ENCODE assay signal across 22 cellular contexts in the genomic region with DNA sequence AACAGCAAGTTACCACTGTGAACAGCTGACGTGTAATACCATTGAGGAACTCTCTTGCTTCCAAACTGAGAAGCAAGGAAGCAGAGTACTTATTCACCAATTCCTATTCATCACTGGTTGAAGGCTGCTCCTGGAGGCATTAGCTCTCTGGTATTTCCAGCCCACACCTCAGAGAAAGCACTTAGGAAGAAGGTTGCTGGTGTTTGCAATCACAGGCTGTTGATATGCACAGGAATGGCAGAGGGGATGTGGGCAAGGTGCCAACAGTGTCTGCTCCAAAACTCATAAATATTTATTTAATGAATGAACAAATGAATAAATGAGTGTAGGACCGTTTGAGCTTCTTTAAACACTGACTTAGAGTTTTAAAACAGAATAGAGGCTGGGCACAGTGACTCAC. TPM values are rescaled to one million over a fixed set of nuclear protein-coding genes. Genes with fewer than 3 reads are reported as not detected.
DNase-seq lines count a peak whose midpoint lies in the region; ATAC-seq, FAIRE-seq and TF ChIP-seq lines count a peak whose summit lies in the region.
"Had no signal": no experiment of that assay in that cellular context is flagged by ENCODE, and none has a peak within 500 bp of the region (broad histone marks: within the 10 kb centered on the region; RNA-seq: fewer than 3 reads in every experiment).

No MANE protein-coding gene starts in this region.

- no peaks in the 10 kb centered on the region for H3K79me1 ChIP-seq in IMR-90 (ENCODE audit: low read depth in 1 of 2, low read length in 2 of 2)

- peak overlapping the region; percentile 37; the same call in 1 of the 2 replicates for H3K18ac ChIP-seq in IMR-90 (ENCODE audit: low read depth, low read length)

- H4K5ac ChIP-seq in IMR-90 (ENCODE audit: low read depth, low read length) = no peak overlapping the region

- no peaks in the 10 kb centered on the region for H3K9me1 ChIP-seq in IMR-90 (ENCODE audit: insufficient read depth, low read length)

- no peaks in the 10 kb centered on the region for H4K20me1 ChIP-seq in IMR-90 (ENCODE audit: insufficient read depth, low read length)

- TF ChIP-seq CTCF in AG04450 (IDR thresholded peaks at IDR 0.05; ENCODE audit: low read depth, low read length) (no peak), IMR-90 (conservative IDR thresholded peaks at IDR 0.05; ENCODE audit: low read depth, low read length) (no peak), body of pancreas (IDR thresholded peaks at IDR 0.05) (no peak), tibial artery (IDR thresholded peaks at IDR 0.05) (no peak)

- H2AK5ac ChIP-seq in IMR-90 (ENCODE audit: low read depth, low read length) = no peak overlapping the region

- BruUV-seq in IMR-90 (replicated peaks; lab: Mats Ljungman, UMichigan) = no TSS peak

- CTCF ChIA-PET in AG04450 (lab: Charles Lee) (interaction anchor here (0.8 to 1.3 kb wide), 4 partner anchors 12 to 209 kb away, joined by 3 to 4 read pairs (median 4); no protein-coding TSS in a partner anchor), IMR-90 (lab: Yijun Ruan, JAX) (interaction anchor here (0.6 kb wide), 1 partner anchor 142 kb away, joined by 3 read pairs; no protein-coding TSS in a partner anchor)

- no peak overlapping the region for H4K8ac ChIP-seq in IMR-90 (ENCODE audit: low read depth in 2 of 2, low read length in 2 of 2)

- 0 out of 2 replicates have a peak overlapping the region, but pooled peaks have one; percentile 6 for H3K14ac ChIP-seq in IMR-90 (replicated peaks; ENCODE audit: low read depth, low read length)

- no peak for TF ChIP-seq POLR2A in IMR-90 (IDR thresholded peaks at IDR 0.05; ENCODE audit: low read depth, low read length)
- no peak for TF ChIP-seq POLR2A in body of pancreas (IDR thresholded peaks at IDR 0.05)

- no peak overlapping the region for H3K9ac ChIP-seq in IMR-90 (ENCODE audit: low read depth, low read length)

- peak; percentile 84 for ATAC-seq in IMR-90 (ENCODE audit: low read depth)
- ATAC-seq in body of pancreas = no peak
- ATAC-seq: HCT116, K562 had no signal

- peak overlapping the region; percentile 61 for H3K27ac ChIP-seq in AG04450 (ENCODE audit: low read depth, low read length)
- peak overlapping the region; percentile 4; the same call in 1 of the 2 replicates for H3K27ac ChIP-seq in IMR-90 (ENCODE audit: insufficient read depth, low read length)
- peak overlapping the region; percentile 14 to 41 (median 32) for H3K27ac ChIP-seq in body of pancreas
- H3K27ac ChIP-seq in tibial artery = no peak overlapping the region
- H3K27ac ChIP-seq: HL-60, PC-9 had no signal

- peaks cover 14% of the 10 kb centered on the region for H3K9me3 ChIP-seq in AG04450 (ENCODE audit: control insufficient read depth, insufficient read depth, low read length)
- H3K9me3 ChIP-seq in IMR-90 (ENCODE audit: control insufficient read depth, insufficient read depth, low read length) = peaks cover 12% of the 10 kb centered on the region
- no peaks in the 10 kb centered on the region for H3K9me3 ChIP-seq in body of pancreas
- no peaks in the 10 kb centered on the region for H3K9me3 ChIP-seq in tibial artery

- H2BK15ac ChIP-seq in IMR-90 (ENCODE audit: low read depth, low read length) = 0 out of 3 replicates have a peak overlapping the region, but pooled peaks have one; percentile 6

- H3K27me3 ChIP-seq in AG04450 (ENCODE audit: control insufficient read depth, insufficient read depth, low read length) (peaks cover 5% of the 10 kb centered on the region), IMR-90 (ENCODE audit: control insufficient read depth, insufficient read depth, low read length) (peaks cover 6% of the 10 kb centered on the region), body of pancreas (no peaks in the 10 kb centered on the region), tibial artery (peaks cover 0 to 6% of the 10 kb centered on the region in 2 donors)

- no peak for TF ChIP-seq RAD21 in IMR-90 (IDR thresholded peaks at IDR 0.05; ENCODE audit: low read length)

- H3K4me1 ChIP-seq in IMR-90 (ENCODE audit: control insufficient read depth, insufficient read depth, low read length) = peaks cover 2% of the 10 kb centered on the region; the same call in 1 of the 2 replicates
- H3K4me1 ChIP-seq in body of pancreas = peaks cover 70% of the 10 kb centered on the region
- peaks cover 0 to 9% (median 0%) of the 10 kb centered on the region in 4 donors for H3K4me1 ChIP-seq in tibial artery
- H3K4me1 ChIP-seq: BE2C had no signal

- peak overlapping the region; percentile 4 for H2BK120ac ChIP-seq in IMR-90 (ENCODE audit: low read depth, low read length)

- H3K4me2 ChIP-seq in IMR-90 (ENCODE audit: low read depth, low read length) = peak overlapping the region; percentile 27
- H3K4me2 ChIP-seq: PC-9 had no signal

- dilution Hi-C loops in IMR-90 (cut with HindIII; ENCODE audit: low sequenced_read_pairs, unreplicated experiment) = no loop called here

- in situ Hi-C loops in IMR-90 (cut with MboI; ENCODE audit: low sequenced_read_pairs) = no loop called here

- intact Hi-C loops in IMR-90 (cut with micrococcal nuclease) = no loop called here
- intact Hi-C loops in body of pancreas (cut with DNase I) = no loop called here
- intact Hi-C loops in tibial artery (cut with DNase I; ENCODE audit: low total_unique reads) = loop anchor here (10.0 kb wide), 1 partner anchor 106 kb away; no protein-coding TSS in a partner anchor

- peak overlapping the region; percentile 44 for H3K4ac ChIP-seq in IMR-90 (ENCODE audit: low read depth, low read length)

- no peak for FAIRE-seq in GM19239 (lab: Jason Lieb, UNC)
- FAIRE-seq: K562 had no signal

- peak overlapping the region; percentile 3 for H2BK5ac ChIP-seq in IMR-90 (ENCODE audit: low read depth, low read length, poor library complexity, severe bottlenecking)

- POLR2A ChIA-PET in AG04450 (lab: Yijun Ruan, JAX) (interaction anchor here (0.5 to 1.2 kb wide), 6 partner anchors 24 to 496 kb away, joined by 3 to 5 read pairs (median 4); no protein-coding TSS in a partner anchor), IMR-90 (lab: Charles Lee; ENCODE audit: unreplicated experiment) (no interaction called here)

- no peak overlapping the region for H2AFZ ChIP-seq in IMR-90 (replicated peaks; ENCODE audit: low read length, poor library complexity)
- H2AFZ ChIP-seq: PC-9 had no signal

- no peak overlapping the region for H3K56ac ChIP-seq in IMR-90 (ENCODE audit: extremely low read depth, insufficient read depth, low read length)

- peak overlapping the region; percentile 8; the same call in 1 of the 2 replicates for H3K23ac ChIP-seq in IMR-90 (ENCODE audit: low read depth, low read length)

- peak overlapping the region; percentile 47 for H2BK20ac ChIP-seq in IMR-90 (ENCODE audit: low read depth, low read length)

- DNase-seq in AG04450 (ENCODE audit: low read depth, low spot score) = peak; percentile 78
- DNase-seq in IMR-90 = peak; percentile 73
- DNase-seq in body of pancreas = peak in 2 of 4 donors; percentile 59 to 65
- peak; percentile 33 for DNase-seq in kidney tubule cell (ENCODE audit: low spot score)
- DNase-seq in activated CD8-positive, alpha-beta memory T cell treated with anti-CD3 and anti-CD28 coated beads, Interleukin-2, amount 50 U/mL, for 48 hours = no peak
- DNase-seq in GM19239 (ENCODE audit: insufficient read length, low spot score) = no peak
- no peak for DNase-seq in tibial artery
- no peak for DNase-seq in NCI-H187 (lab: John Stamatoyannopoulos, UW)
- DNase-seq: ACHN; BE2C; CD4-positive, alpha-beta T cell; DMS79 treated with DMSO at 0.1 percent for 48 hours; MV-4-11; NCI-H1436 treated with DMSO at 0.1 percent for 48 hours; NCI-H2081 treated with DMSO at 0.1 percent for 48 hours; NCI-H2227 treated with DMSO at 0.1 percent for 48 hours; NCI-H526; PC-9 had no signal

- H4K91ac ChIP-seq in IMR-90 (ENCODE audit: insufficient read depth, low read depth, low read length) = no peak overlapping the region

- WGBS in IMR-90 (ENCODE audit: extremely low coverage in 2 of 2, insufficient read length in 1 of 2), 2 experiments = no CpG with 5 or more reads among the region's 2 CpGs
- 20 to 21% methylated on average over 2 of the region's 2 CpGs for WGBS in body of pancreas, 2 donors

- H3K36me3 ChIP-seq in IMR-90 (ENCODE audit: control insufficient read depth, insufficient read depth, low read length) = no peaks in the 10 kb centered on the region
- no peaks in the 10 kb centered on the region for H3K36me3 ChIP-seq in body of pancreas (replicated peaks in 1 of 2; ENCODE audit: insufficient read depth in 1 of 2, low read depth in 2 of 2)
- no peaks in the 10 kb centered on the region for H3K36me3 ChIP-seq in tibial artery
- H3K36me3 ChIP-seq: BE2C had no signal

- H3K4me3 ChIP-seq in AG04450 (ENCODE audit: low read depth, low read length) = no peak overlapping the region
- no peak overlapping the region for H3K4me3 ChIP-seq in IMR-90 (ENCODE audit: insufficient read depth, low read depth, low read length)
- H3K4me3 ChIP-seq in body of pancreas = no peak overlapping the region
- H3K4me3 ChIP-seq in tibial artery = no peak overlapping the region
- H3K4me3 ChIP-seq: K562, PC-9 had no signal

- no peak overlapping the region for H2AK9ac ChIP-seq in IMR-90 (replicated peaks; ENCODE audit: low read depth, low read length, poor library complexity)

TF ChIP-seq in IMR-90, 13 proteins besides CTCF, POLR2A, EP300 and RAD21 (continues in another document):
- TF ChIP-seq CHD1 (IDR thresholded peaks at IDR 0.05; ENCODE audit: low read depth, low read length) = no peak
- no peak for TF ChIP-seq CEBPB (IDR thresholded peaks at IDR 0.05; ENCODE audit: low read depth, low read length)
- TF ChIP-seq BHLHE40 (IDR thresholded peaks at IDR 0.05; ENCODE audit: low read depth, low read length) = no peak
- no peak for TF ChIP-seq RCOR1 (IDR thresholded peaks at IDR 0.05; ENCODE audit: insufficient replicate concordance, low read length)
- no peak for TF ChIP-seq SMC3 (IDR thresholded peaks at IDR 0.05; ENCODE audit: low read depth, low read length)
- no peak for TF ChIP-seq RFX5 (IDR thresholded peaks at IDR 0.05; ENCODE audit: low read depth, low read length)
- no peak for TF ChIP-seq NFE2L2 (IDR thresholded peaks at IDR 0.05; ENCODE audit: low read depth, low read length)

RNA-seq across cellular contexts. Expression of gene RRBP1, which starts 6.9 kb away (rescaled TPM):
- polyA plus RNA-seq in AG04450 (2011; rRNA removed) (151 and 153 TPM in 2 replicates), IMR-90 (2012; rRNA removed) (135 and 136 TPM in 2 replicates)
- polyA minus RNA-seq in AG04450 (2011; rRNA and poly(A)+ RNA removed) = 115 and 130 TPM in 2 replicates
- total RNA-seq in IMR-90 (2012; rRNA removed) (90.2 and 99.7 TPM in 2 replicates), body of pancreas (100 to 1,000 TPM; 313 to 511 TPM)
- 134 and 143 TPM in 2 replicates for polyA plus RNA-seq in IMR-90 (2012; cell fraction: cytosol; rRNA removed)
- 216 and 234 TPM in 2 replicates for polyA plus RNA-seq in IMR-90 (2012; cell fraction: nucleus; rRNA removed; ENCODE audit: low replicate concordance)

RNA-seq across cellular contexts. Expression of gene BANF2, which starts 10.8 kb away (rescaled TPM):
- polyA plus RNA-seq in AG04450 (2011; rRNA removed) (not detected in 2 replicates), IMR-90 (2012; rRNA removed) (not detected in 2 replicates)
- not detected in 2 replicates for polyA minus RNA-seq in AG04450 (2011; rRNA and poly(A)+ RNA removed)
- total RNA-seq in IMR-90 (2012; rRNA removed) (not detected in 2 replicates), body of pancreas (1 to 10 TPM in 1 of 2 donors, not detected in 1; 4.0 TPM)
- polyA plus RNA-seq in IMR-90 (2012; cell fraction: cytosol; rRNA removed) = not detected in 2 replicates
- not detected in 2 replicates for polyA plus RNA-seq in IMR-90 (2012; cell fraction: nucleus; rRNA removed; ENCODE audit: low replicate concordance)
- total RNA-seq: CD4-positive, alpha-beta T cell; G401; K562; PC-9 had no signal
- polyA plus RNA-seq: K562 had no signal

Comparison
In these comparisons a context has a peak if more than half of its experiments do, and no peak if none do; other contexts are left out.
1. DNase-seq: peak in AG04450 (single experiment), IMR-90 (single experiment) and kidney tubule cell (single experiment); none in activated CD8-positive, alpha-beta memory T cell treated with anti-CD3 and anti-CD28 coated beads, Interleukin-2, amount 50 U/mL, for 48 hours (single experiment), GM19239 (single experiment), tibial artery (0 of 2) and NCI-H187 (0 of 2).
2. H3K27ac ChIP-seq: peak in AG04450 (single experiment), IMR-90 (single experiment) and body of pancreas (4 of 4); none in tibial artery (0 of 2).